ENCODE assay signal across 16 cellular contexts in the genomic region with DNA sequence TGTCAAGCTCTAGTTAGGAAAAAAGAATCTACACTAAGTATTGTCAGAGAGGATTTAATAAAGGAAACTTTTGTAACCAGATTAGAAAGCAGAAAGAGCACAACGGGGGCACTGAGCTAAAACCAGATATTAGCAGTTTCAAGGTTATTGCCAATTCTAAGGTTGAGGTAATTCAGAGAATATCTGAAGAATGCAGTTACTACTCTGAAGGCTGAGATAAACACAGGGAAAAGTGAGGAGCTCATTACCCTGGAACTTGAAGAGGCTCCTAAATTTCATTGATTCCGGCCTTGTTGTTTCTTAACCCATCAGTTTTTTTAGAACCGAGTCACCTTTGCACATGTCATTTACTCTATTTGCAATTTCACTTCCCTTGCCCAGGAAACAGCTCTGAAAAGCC.
DNase-seq lines count a peak whose midpoint lies in the region; ATAC-seq and TF ChIP-seq lines count a peak whose summit lies in the region.
"Had no signal": no experiment of that assay in that cellular context is flagged by ENCODE, and none has a peak within 500 bp of the region (broad histone marks: within the 10 kb centered on the region; RNA-seq: fewer than 3 reads in every experiment).

No MANE protein-coding gene starts in this region.

- H3K36me3 ChIP-seq in SK-N-SH (replicated peaks in 1 of 2; ENCODE audit: control insufficient read depth in 1 of 2, insufficient read depth in 2 of 2, low read length in 1 of 2), result no peaks in the 10 kb centered on the region
- H3K36me3 ChIP-seq in PC-9 (ENCODE audit: low read depth), result no peaks in the 10 kb centered on the region

- BruUV-seq in PC-9 (replicated peaks; lab: Mats Ljungman, UMichigan), result no TSS peak

- H3K27ac ChIP-seq in SK-N-SH (ENCODE audit: low read depth in 2 of 2, low read length in 1 of 2), result peak overlapping the region in 1 of 2 experiments; percentile 64; a peak in 2 of 4 replicates
- H3K27ac ChIP-seq in PC-9, result no peak overlapping the region
- H3K27ac ChIP-seq: 22Rv1, RWPE1 had no signal

- no peak for TF ChIP-seq RAD21 in SK-N-SH (IDR thresholded peaks at IDR 0.05; ENCODE audit: low read length)

- H3F3A ChIP-seq in SK-N-SH (replicated peaks; ENCODE audit: insufficient read depth), result no peaks in the 10 kb centered on the region
- no peaks in the 10 kb centered on the region for H3F3A ChIP-seq in PC-9 (ENCODE audit: insufficient read depth, low read depth)

- no peak for ATAC-seq in SK-N-SH treated with all-trans-retinoic acid at 6 μM for 48 hours
- no peak for ATAC-seq in activated T-helper 17 cell treated with anti-CD3 and anti-CD28 coated beads, Interleukin-2, amount 50 U/mL, for 72 hours (replicated peaks)

- H4K20me1 ChIP-seq in SK-N-SH (ENCODE audit: insufficient read depth), result no peaks in the 10 kb centered on the region
- no peaks in the 10 kb centered on the region for H4K20me1 ChIP-seq in PC-9 (ENCODE audit: insufficient read depth)

- H3K4me1 ChIP-seq in SK-N-SH (ENCODE audit: control insufficient read depth in 1 of 2, insufficient read depth in 2 of 2, low read depth in 1 of 2, low read length in 1 of 2), result peaks cover 0 to 6% of the 10 kb centered on the region in 2 experiments; a peak in 2 of 4 replicates
- 0 out of 2 replicates have a peak, but pooled peaks cover 5% of the 10 kb centered on the region for H3K4me1 ChIP-seq in PC-9 (replicated peaks; ENCODE audit: insufficient read depth)

- H3K4me3 ChIP-seq in SK-N-SH (ENCODE audit: low read depth in 2 of 2, low read length in 1 of 2) (no peak overlapping the region), PC-9 (no peak overlapping the region)

- H3K4me1 Mint-ChIP-seq in activated T-helper 17 cell treated with anti-CD3 and anti-CD28 coated beads, Interleukin-2, amount 50 U/mL, for 72 hours, result no peaks in the 10 kb centered on the region
- H3K4me1 Mint-ChIP-seq: CD14-positive monocyte, IgD-negative memory B cell had no signal

- CTCF ChIA-PET in SK-N-SH (lab: Yijun Ruan, JAX) (no interaction called here), PC-9 (lab: Charles Lee) (no interaction called here)

- H3K9ac ChIP-seq in SK-N-SH, result no peak overlapping the region

- H3K36me3 Mint-ChIP-seq in activated T-helper 17 cell treated with anti-CD3 and anti-CD28 coated beads, Interleukin-2, amount 50 U/mL, for 72 hours (ENCODE audit: low read depth), result no peaks in the 10 kb centered on the region
- H3K36me3 Mint-ChIP-seq: CD14-positive monocyte, IgD-negative memory B cell had no signal

- no peak overlapping the region for H3K4me3 Mint-ChIP-seq in activated T-helper 17 cell treated with anti-CD3 and anti-CD28 coated beads, Interleukin-2, amount 50 U/mL, for 72 hours
- H3K4me3 Mint-ChIP-seq: CD14-positive monocyte, IgD-negative memory B cell had no signal

- TF ChIP-seq EP300 in SK-N-SH (IDR thresholded peaks at IDR 0.05; ENCODE audit: borderline replicate concordance in 1 of 2, low read depth in 1 of 2, low read length in 1 of 2), result no peak

- TF ChIP-seq CTCF in SK-N-SH (IDR thresholded peaks at IDR 0.05), result no peak
- TF ChIP-seq CTCF in PC-9 (conservative IDR thresholded peaks at IDR 0.05), result no peak

- no peaks in the 10 kb centered on the region for H3K9me3 ChIP-seq in SK-N-SH
- H3K9me3 ChIP-seq in PC-9 (ENCODE audit: insufficient read depth, low read depth), result no peaks in the 10 kb centered on the region
- H3K9me3 ChIP-seq: Caco-2 had no signal

- peaks cover 25% of the 10 kb centered on the region for H3K9me3 Mint-ChIP-seq in activated T-helper 17 cell treated with anti-CD3 and anti-CD28 coated beads, Interleukin-2, amount 50 U/mL, for 72 hours

- DNase-seq in SK-N-SH (no peak), PC-9 (no peak), glomerular visceral epithelial cell (ENCODE audit: extremely low spot score) (peak; percentile 9), renal cortical epithelial cell (ENCODE audit: low read depth) (peak; percentile 44), pons (ENCODE audit: low spot score) (no peak), HuH-7 (ENCODE audit: low spot score) (no peak)
- DNase-seq: Caco-2, NCI-H1436 treated with DMSO at 0.1 percent for 48 hours, NCI-H2081, NCI-H524 treated with DMSO at 0.1 percent for 48 hours had no signal

- H3K27ac Mint-ChIP-seq in activated T-helper 17 cell treated with anti-CD3 and anti-CD28 coated beads, Interleukin-2, amount 50 U/mL, for 72 hours, result no peak overlapping the region
- H3K27ac Mint-ChIP-seq: CD14-positive monocyte, IgD-negative memory B cell had no signal

- POLR2A ChIA-PET in SK-N-SH (lab: Yijun Ruan, JAX) (no interaction called here), PC-9 (lab: Charles Lee; ENCODE audit: unreplicated experiment) (no interaction called here)

- H3K9me2 ChIP-seq in SK-N-SH (no peaks in the 10 kb centered on the region), PC-9 (ENCODE audit: insufficient read depth) (no peaks in the 10 kb centered on the region)

- no peak overlapping the region for H2AFZ ChIP-seq in SK-N-SH (ENCODE audit: low read depth)
- H2AFZ ChIP-seq in PC-9, result peak overlapping the region; percentile 32; the same call in 1 of the 2 replicates

- WGBS in SK-N-SH (ENCODE audit: low lambda C conversion rate), result 28% methylated on average over 3 of the region's 3 CpGs

- H3K4me2 ChIP-seq in SK-N-SH (no peak overlapping the region), PC-9 (no peak overlapping the region)

- H3K27me3 ChIP-seq in SK-N-SH (ENCODE audit: insufficient read depth) (no peaks in the 10 kb centered on the region), PC-9 (ENCODE audit: insufficient read depth, low read depth) (no peaks in the 10 kb centered on the region)

- H3K79me2 ChIP-seq in SK-N-SH (ENCODE audit: insufficient read depth) (no peaks in the 10 kb centered on the region), PC-9 (ENCODE audit: low read depth) (no peaks in the 10 kb centered on the region)

- intact Hi-C loops in PC-9 (cut with micrococcal nuclease; ENCODE audit: unreplicated experiment), result no loop called here

- no peaks in the 10 kb centered on the region for H3K27me3 Mint-ChIP-seq in activated T-helper 17 cell treated with anti-CD3 and anti-CD28 coated beads, Interleukin-2, amount 50 U/mL, for 72 hours
- H3K27me3 Mint-ChIP-seq: IgD-negative memory B cell had no signal

TF ChIP-seq in SK-N-SH treated with all-trans-retinoic acid at 6 μM for 48 hours, 23 proteins besides CTCF, POLR2A, EP300 and RAD21 (continues in another document):
- TF ChIP-seq BACH2 (CRISPR knock-in tag; IDR thresholded peaks at IDR 0.05; ENCODE audit: borderline replicate concordance), result no peak
- TF ChIP-seq ESRRG (CRISPR knock-in tag; IDR thresholded peaks at IDR 0.05), result no peak
- TF ChIP-seq, protein P1, sequence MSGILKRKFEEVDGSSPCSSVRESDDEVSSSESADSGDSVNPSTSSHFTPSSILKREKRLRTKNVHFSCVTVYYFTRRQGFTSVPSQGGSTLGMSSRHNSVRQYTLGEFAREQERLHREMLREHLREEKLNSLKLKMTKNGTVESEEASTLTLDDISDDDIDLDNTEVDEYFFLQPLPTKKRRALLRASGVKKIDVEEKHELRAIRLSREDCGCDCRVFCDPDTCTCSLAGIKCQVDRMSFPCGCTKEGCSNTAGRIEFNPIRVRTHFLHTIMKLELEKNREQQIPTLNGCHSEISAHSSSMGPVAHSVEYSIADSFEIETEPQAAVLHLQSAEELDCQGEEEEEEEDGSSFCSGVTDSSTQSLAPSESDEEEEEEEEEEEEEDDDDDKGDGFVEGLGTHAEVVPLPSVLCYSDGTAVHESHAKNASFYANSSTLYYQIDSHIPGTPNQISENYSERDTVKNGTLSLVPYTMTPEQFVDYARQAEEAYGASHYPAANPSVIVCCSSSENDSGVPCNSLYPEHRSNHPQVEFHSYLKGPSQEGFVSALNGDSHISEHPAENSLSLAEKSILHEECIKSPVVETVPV (CRISPR knock-in tag; IDR thresholded peaks at IDR 0.05), result no peak
- TF ChIP-seq TCF4 (CRISPR knock-in tag; IDR thresholded peaks at IDR 0.05; ENCODE audit: borderline replicate concordance), result no peak
- no peak for TF ChIP-seq ARNTL (CRISPR knock-in tag; IDR thresholded peaks at IDR 0.05; ENCODE audit: borderline replicate concordance, low read depth)

TF ChIP-seq in SK-N-SH, 30 proteins besides CTCF, POLR2A, EP300 and RAD21 (continues in another document):
- TF ChIP-seq, protein P2, sequence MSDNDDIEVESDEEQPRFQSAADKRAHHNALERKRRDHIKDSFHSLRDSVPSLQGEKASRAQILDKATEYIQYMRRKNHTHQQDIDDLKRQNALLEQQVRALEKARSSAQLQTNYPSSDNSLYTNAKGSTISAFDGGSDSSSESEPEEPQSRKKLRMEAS (IDR thresholded peaks at IDR 0.05; ENCODE audit: low read depth), result no peak
- TF ChIP-seq RFX5 (IDR thresholded peaks at IDR 0.05; ENCODE audit: low read length) (no peak), FOXJ3 (CRISPR knock-in tag; IDR thresholded peaks at IDR 0.05) (no peak), TCF12 (IDR thresholded peaks at IDR 0.05) (no peak), YY1 (IDR thresholded peaks at IDR 0.05; ENCODE audit: low read depth) (no peak)
- TF ChIP-seq, protein P3, sequence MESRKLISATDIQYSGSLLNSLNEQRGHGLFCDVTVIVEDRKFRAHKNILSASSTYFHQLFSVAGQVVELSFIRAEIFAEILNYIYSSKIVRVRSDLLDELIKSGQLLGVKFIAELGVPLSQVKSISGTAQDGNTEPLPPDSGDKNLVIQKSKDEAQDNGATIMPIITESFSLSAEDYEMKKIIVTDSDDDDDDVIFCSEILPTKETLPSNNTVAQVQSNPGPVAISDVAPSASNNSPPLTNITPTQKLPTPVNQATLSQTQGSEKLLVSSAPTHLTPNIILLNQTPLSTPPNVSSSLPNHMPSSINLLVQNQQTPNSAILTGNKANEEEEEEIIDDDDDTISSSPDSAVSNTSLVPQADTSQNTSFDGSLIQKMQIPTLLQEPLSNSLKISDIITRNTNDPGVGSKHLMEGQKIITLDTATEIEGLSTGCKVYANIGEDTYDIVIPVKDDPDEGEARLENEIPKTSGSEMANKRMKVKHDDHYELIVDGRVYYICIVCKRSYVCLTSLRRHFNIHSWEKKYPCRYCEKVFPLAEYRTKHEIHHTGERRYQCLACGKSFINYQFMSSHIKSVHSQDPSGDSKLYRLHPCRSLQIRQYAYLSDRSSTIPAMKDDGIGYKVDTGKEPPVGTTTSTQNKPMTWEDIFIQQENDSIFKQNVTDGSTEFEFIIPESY (IDR thresholded peaks at IDR 0.05; ENCODE audit: borderline replicate concordance, low read depth), result no peak
- TF ChIP-seq, protein P4, sequence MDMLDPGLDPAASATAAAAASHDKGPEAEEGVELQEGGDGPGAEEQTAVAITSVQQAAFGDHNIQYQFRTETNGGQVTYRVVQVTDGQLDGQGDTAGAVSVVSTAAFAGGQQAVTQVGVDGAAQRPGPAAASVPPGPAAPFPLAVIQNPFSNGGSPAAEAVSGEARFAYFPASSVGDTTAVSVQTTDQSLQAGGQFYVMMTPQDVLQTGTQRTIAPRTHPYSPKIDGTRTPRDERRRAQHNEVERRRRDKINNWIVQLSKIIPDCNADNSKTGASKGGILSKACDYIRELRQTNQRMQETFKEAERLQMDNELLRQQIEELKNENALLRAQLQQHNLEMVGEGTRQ (IDR thresholded peaks at IDR 0.05; ENCODE audit: borderline replicate concordance, low read depth, low read length), result no peak

Comparison
In these comparisons a context has a peak if more than half of its experiments do, and no peak if none do; other contexts are left out.
1. DNase-seq: peak in glomerular visceral epithelial cell (single experiment) and renal cortical epithelial cell (single experiment); none in SK-N-SH (single experiment), PC-9 (0 of 2), pons (single experiment) and HuH-7 (single experiment).